In the genomic region with DNA sequence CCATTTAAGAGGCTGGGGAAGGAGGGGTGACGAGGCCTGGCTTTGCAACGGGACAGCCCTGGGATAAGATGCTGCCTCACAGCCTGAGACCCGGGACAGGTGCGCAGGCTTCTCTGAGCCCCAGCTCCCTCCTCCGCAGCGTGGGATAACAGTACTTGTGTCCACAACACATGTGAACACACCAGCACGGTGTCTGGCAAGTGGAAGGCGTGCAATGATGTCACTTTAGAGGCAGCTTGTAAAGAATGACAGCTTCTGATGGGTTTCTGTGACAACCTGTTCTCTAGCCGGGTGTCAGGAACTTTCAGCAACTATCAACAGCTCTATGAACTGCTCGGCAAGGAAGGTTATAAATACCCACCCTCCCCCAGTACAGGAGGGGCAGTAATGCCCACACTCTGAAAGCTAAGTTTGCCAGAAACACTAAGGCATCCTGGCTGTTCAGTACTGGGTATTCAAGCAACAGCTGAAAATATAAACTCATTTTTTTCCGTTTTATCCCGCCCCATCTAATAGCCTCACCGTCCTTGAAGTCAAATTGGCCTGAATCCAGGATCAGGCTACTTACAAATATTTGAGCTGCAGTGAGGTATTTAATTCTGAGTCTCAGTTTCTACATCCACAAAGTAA, we compare ENCODE assay signal across 8 cellular contexts. TPM values are rescaled to one million over a fixed set of nuclear protein-coding genes. Genes with fewer than 3 reads are reported as not detected.
DNase-seq lines count a peak whose midpoint lies in the region; ATAC-seq and TF ChIP-seq lines count a peak whose summit lies in the region.

No MANE protein-coding gene starts in this region.

- peaks cover 62% of the 10 kb centered on the region for H3K4me1 Mint-ChIP-seq in activated naive CD8-positive, alpha-beta T cell treated with anti-CD3 and anti-CD28 coated beads for 36 hours
- H3K4me1 Mint-ChIP-seq in stimulated activated effector memory CD8-positive, alpha-beta T cell treated with anti-CD3 and anti-CD28 coated beads, Interleukin-12 subunit alpha, Interleukin-12 subunit beta, amount 100 ng/mL, for 72 hours, result peaks cover 63% of the 10 kb centered on the region

- H3K9me3 ChIP-seq in KOPT-K1 (ENCODE audit: insufficient read depth, low read length, poor library complexity, severe bottlenecking) (no peaks in the 10 kb centered on the region), hepatocyte (ENCODE audit: low read depth) (no peaks in the 10 kb centered on the region)

- peaks cover 67% of the 10 kb centered on the region for H3K4me1 ChIP-seq in hepatocyte (ENCODE audit: insufficient read depth)

- peaks cover 5% of the 10 kb centered on the region for H3K27me3 Mint-ChIP-seq in activated naive CD8-positive, alpha-beta T cell treated with anti-CD3 and anti-CD28 coated beads for 36 hours

- H3K9me3 Mint-ChIP-seq in activated naive CD8-positive, alpha-beta T cell treated with anti-CD3 and anti-CD28 coated beads for 36 hours, result no peaks in the 10 kb centered on the region
- no peaks in the 10 kb centered on the region for H3K9me3 Mint-ChIP-seq in stimulated activated effector memory CD8-positive, alpha-beta T cell treated with anti-CD3 and anti-CD28 coated beads, Interleukin-12 subunit alpha, Interleukin-12 subunit beta, amount 100 ng/mL, for 72 hours

- no peaks in the 10 kb centered on the region for H3K9me2 ChIP-seq in hepatocyte (replicated peaks; ENCODE audit: insufficient read depth)

- peak overlapping the region; percentile 95 for H3K27ac ChIP-seq in KOPT-K1 (ENCODE audit: low read depth, low read length, poor library complexity, severe bottlenecking)
- peak overlapping the region; percentile 97 for H3K27ac ChIP-seq in hepatocyte

- peak overlapping the region; percentile 91 for H3K4me3 Mint-ChIP-seq in activated naive CD8-positive, alpha-beta T cell treated with anti-CD3 and anti-CD28 coated beads for 36 hours
- peak overlapping the region; percentile 85 for H3K4me3 Mint-ChIP-seq in stimulated activated effector memory CD8-positive, alpha-beta T cell treated with anti-CD3 and anti-CD28 coated beads, Interleukin-12 subunit alpha, Interleukin-12 subunit beta, amount 100 ng/mL, for 72 hours

- H3K36me3 ChIP-seq in KOPT-K1 (ENCODE audit: insufficient read depth, low read length) (peaks cover 78% of the 10 kb centered on the region), hepatocyte (replicated peaks; ENCODE audit: insufficient read depth, low read depth) (no peaks in the 10 kb centered on the region)

- H2AFZ ChIP-seq in hepatocyte, result no peak overlapping the region

- 70% methylated on average over 13 of the region's 13 CpGs for WGBS in hepatocyte (ENCODE audit: low lambda C conversion rate, missing lambda C conversion rate)

- peaks cover 72% of the 10 kb centered on the region for H3K36me3 Mint-ChIP-seq in activated naive CD8-positive, alpha-beta T cell treated with anti-CD3 and anti-CD28 coated beads for 36 hours
- H3K36me3 Mint-ChIP-seq in stimulated activated effector memory CD8-positive, alpha-beta T cell treated with anti-CD3 and anti-CD28 coated beads, Interleukin-12 subunit alpha, Interleukin-12 subunit beta, amount 100 ng/mL, for 72 hours, result peaks cover 100% of the 10 kb centered on the region

- H3K27me3 ChIP-seq in hepatocyte, result no peaks in the 10 kb centered on the region

- no peak for TF ChIP-seq CTCF in hepatocyte (IDR thresholded peaks at IDR 0.05; ENCODE audit: poor library complexity)

- H3K4me2 ChIP-seq in hepatocyte, result peak overlapping the region; percentile 67

- peak overlapping the region; percentile 100 for H3K27ac Mint-ChIP-seq in activated naive CD8-positive, alpha-beta T cell treated with anti-CD3 and anti-CD28 coated beads for 36 hours
- peak overlapping the region; percentile 98 for H3K27ac Mint-ChIP-seq in stimulated activated effector memory CD8-positive, alpha-beta T cell treated with anti-CD3 and anti-CD28 coated beads, Interleukin-12 subunit alpha, Interleukin-12 subunit beta, amount 100 ng/mL, for 72 hours

- peaks cover 79% of the 10 kb centered on the region for H3K79me2 ChIP-seq in hepatocyte

- ATAC-seq in stimulated activated effector memory CD8-positive, alpha-beta T cell treated with anti-CD3 and anti-CD28 coated beads, Interleukin-12 subunit alpha, Interleukin-12 subunit beta, amount 100 ng/mL, for 72 hours, result no peak
- ATAC-seq in HG02840 (IDR thresholded peaks at IDR 0.05; ENCODE audit: low FRiP score, unreplicated experiment), result no peak
- no peak for ATAC-seq in HG03280 (IDR thresholded peaks at IDR 0.05; ENCODE audit: unreplicated experiment)

- DNase-seq in activated naive CD8-positive, alpha-beta T cell treated with anti-CD3 and anti-CD28 coated beads for 36 hours, result no peak
- DNase-seq in hepatocyte (ENCODE audit: low spot score), result peak; percentile 60
- no peak for DNase-seq in stimulated activated effector memory CD8-positive, alpha-beta T cell treated with anti-CD3 and anti-CD28 coated beads, Interleukin-12 subunit alpha, Interleukin-12 subunit beta, amount 100 ng/mL, for 72 hours (ENCODE audit: low spot score in 2 of 2)
- DNase-seq in stimulated activated CD4-positive, alpha-beta T cell treated with anti-CD3 and anti-CD28 coated beads, Interleukin-4, amount 100 ng/mL, for 1 hour, result no peak
- no peak for DNase-seq in stimulated activated naive CD4-positive, alpha-beta T cell (lab: John Stamatoyannopoulos, UW)

- no peak overlapping the region for H3K4me3 ChIP-seq in hepatocyte

- H4K20me1 ChIP-seq in hepatocyte (ENCODE audit: insufficient read depth, poor library complexity, severe bottlenecking), result peaks cover 3% of the 10 kb centered on the region

RNA-seq across cellular contexts. Expression of gene MYH9, which starts 59.7 kb away (rescaled TPM):
- total RNA-seq in activated naive CD8-positive, alpha-beta T cell treated with anti-CD3 and anti-CD28 coated beads for 36 hours, result 100 to 1,000 TPM; 551 to 554 TPM
- total RNA-seq in hepatocyte, result 149 and 188 TPM in 2 replicates
- 125 and 140 TPM in 2 replicates for polyA plus RNA-seq in hepatocyte
